Comparison of ENCODE assay signal across 26 cellular contexts in genomic region chrX:154439841-154440240, GRCh38.
"Had no signal": no experiment of that assay in that cellular context is flagged by ENCODE, and none has a peak within 500 bp of the region (broad histone marks: within the 10 kb centered on the region; RNA-seq: fewer than 3 reads in every experiment).

No MANE protein-coding gene starts in this region.

- H3K4me3 Mint-ChIP-seq: nephron progenitor cell; stimulated activated memory B cell treated with anti-CD40 and anti-IgM and Interleukin-4, amounts not matched to agents 10 μg/mL and 1 μg/mL and 100 μg/mL, for 72 hours; stimulated activated naive CD8-positive, alpha-beta T cell treated with anti-CD3 and anti-CD28 coated beads, Interleukin-15, amount 100 ng/mL, for 72 hours; type B pancreatic cell had no signal

- H3K27me3 ChIP-seq: hepatocyte, pancreas, sigmoid colon, tibial nerve, uterus had no signal

- H3K36me3 ChIP-seq: pancreas, prostate gland, uterus had no signal

- ATAC-seq: left ventricle myocardium superior; lower lobe of right lung; naive thymus-derived CD8-positive, alpha-beta T cell; pancreas; right cardiac atrium; stimulated activated memory B cell treated with anti-CD40 and anti-IgM and Interleukin-4, amounts not matched to agents 10 μg/mL and 1 μg/mL and 100 μg/mL, for 72 hours; stimulated activated naive CD8-positive, alpha-beta T cell treated with anti-CD3 and anti-CD28 coated beads, Interleukin-15, amount 100 ng/mL, for 72 hours had no signal

- H2AFZ ChIP-seq: hepatocyte had no signal

- H3K27me3 Mint-ChIP-seq: naive thymus-derived CD8-positive, alpha-beta T cell; stimulated activated memory B cell treated with anti-CD40 and anti-IgM and Interleukin-4, amounts not matched to agents 10 μg/mL and 1 μg/mL and 100 μg/mL, for 72 hours; stimulated activated naive CD8-positive, alpha-beta T cell treated with anti-CD3 and anti-CD28 coated beads, Interleukin-15, amount 100 ng/mL, for 72 hours; type B pancreatic cell had no signal

- H3K4me2 ChIP-seq: hepatocyte had no signal

- H3K4me3 ChIP-seq: hepatocyte, lower lobe of right lung, pancreas, prostate gland, sigmoid colon, spleen, tibial nerve, uterus had no signal

- H3K27ac ChIP-seq: hepatocyte, lower lobe of right lung, pancreas, prostate gland, sigmoid colon, spleen, tibial nerve, uterus had no signal

- H3K9me3 ChIP-seq: lower lobe of right lung, pancreas, prostate gland, sigmoid colon, spleen, tibial nerve, uterus had no signal

- H3K27ac Mint-ChIP-seq: nephron progenitor cell; stimulated activated memory B cell treated with anti-CD40 and anti-IgM and Interleukin-4, amounts not matched to agents 10 μg/mL and 1 μg/mL and 100 μg/mL, for 72 hours; type B pancreatic cell had no signal

- H3K36me3 Mint-ChIP-seq: type B pancreatic cell had no signal

- H3K9me3 Mint-ChIP-seq: naive thymus-derived CD8-positive, alpha-beta T cell; stimulated activated memory B cell treated with anti-CD40 and anti-IgM and Interleukin-4, amounts not matched to agents 10 μg/mL and 1 μg/mL and 100 μg/mL, for 72 hours; stimulated activated naive CD8-positive, alpha-beta T cell treated with anti-CD3 and anti-CD28 coated beads, Interleukin-15, amount 100 ng/mL, for 72 hours; type B pancreatic cell had no signal

- DNase-seq: islet precursor cell; left ventricle myocardium superior; lower lobe of right lung; mammary epithelial cell; mesenchymal stem cell; naive thymus-derived CD8-positive, alpha-beta T cell; nephron progenitor cell; nucleus accumbens; pancreas; posterior cingulate gyrus; retina; right cardiac atrium; sigmoid colon; small intestine; spleen; stimulated activated CD4-positive, alpha-beta T cell treated with anti-CD3 and anti-CD28 coated beads, Interleukin-4, amount 100 ng/mL, for 4 hours; stimulated activated CD8-positive, alpha-beta memory T cell treated with anti-CD3 and anti-CD28 coated beads, Interleukin-4, amount 100 ng/mL, for 48 hours; stimulated activated naive CD4-positive, alpha-beta T cell treated with Interleukin-2 at 50 U/mL for 16 hours; stimulated activated naive CD8-positive, alpha-beta T cell treated with anti-CD3 and anti-CD28 coated beads, Interleukin-15, amount 100 ng/mL, for 72 hours; substantia nigra; uterus had no signal
